8 cellular contexts compared by ENCODE assay signal in the genomic region with DNA sequence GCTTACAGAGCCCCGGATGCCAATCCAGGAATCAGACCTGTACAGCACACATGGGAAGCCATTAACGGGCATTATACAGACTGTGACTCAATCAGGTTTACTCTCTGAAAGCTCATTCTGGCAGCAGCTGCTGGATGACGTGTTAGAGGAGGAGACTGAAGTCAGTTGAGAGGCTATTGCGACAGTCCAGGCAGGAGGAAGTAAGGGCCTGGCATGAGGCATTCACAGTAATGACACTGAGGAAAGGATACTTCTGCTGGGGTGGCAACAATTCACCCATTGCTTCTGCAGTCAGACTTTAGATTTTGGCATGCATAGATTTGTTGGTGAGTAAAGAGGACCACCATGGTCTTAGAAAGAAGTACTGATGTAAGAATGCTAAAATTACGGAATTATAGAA.
DNase-seq lines count a peak whose midpoint lies in the region; ATAC-seq lines count a peak whose summit lies in the region.

No MANE protein-coding gene starts in this region.

- in situ Hi-C loops in KBM-7 (cut with MboI; ENCODE audit: low pct_unique_long_range_greater_than_20kb, low sequenced_read_pairs): no loop called here

- DNase-seq in A172 (ENCODE audit: low spot score) (peak; percentile 72), KBM-7 (peak; percentile 10), SIG-M5 treated with dmso at 0.1 percent for 504 hours (lab: John Stamatoyannopoulos, UW; ENCODE audit: unreplicated experiment) (peak; percentile 85), left ventricle myocardium superior (peak; percentile 61), SW 1271 (lab: John Stamatoyannopoulos, UW) (no peak)
- no peak for DNase-seq in stimulated activated CD8-positive, alpha-beta memory T cell treated with anti-CD3 and anti-CD28 coated beads, Interleukin-4, amount 100 ng/mL, for 48 hours

- peak; percentile 78 for ATAC-seq in left ventricle myocardium superior
- ATAC-seq in GM18909 (IDR thresholded peaks at IDR 0.05; ENCODE audit: poor library complexity, unreplicated experiment): no peak
- no peak for ATAC-seq in GM18520 (IDR thresholded peaks at IDR 0.05; ENCODE audit: unreplicated experiment)

- intact Hi-C loops in left ventricle myocardium superior (cut with micrococcal nuclease): no loop called here

Comparison
In these comparisons a context has a peak if more than half of its experiments do, and no peak if none do; other contexts are left out.
1. DNase-seq: peak in A172 (single experiment), KBM-7 (single experiment), SIG-M5 treated with dmso at 0.1 percent for 504 hours (single experiment) and left ventricle myocardium superior (single experiment); none in stimulated activated CD8-positive, alpha-beta memory T cell treated with anti-CD3 and anti-CD28 coated beads, Interleukin-4, amount 100 ng/mL, for 48 hours (single experiment) and SW 1271 (0 of 2).